1 cellular context compared by ENCODE assay signal in the genomic region with DNA sequence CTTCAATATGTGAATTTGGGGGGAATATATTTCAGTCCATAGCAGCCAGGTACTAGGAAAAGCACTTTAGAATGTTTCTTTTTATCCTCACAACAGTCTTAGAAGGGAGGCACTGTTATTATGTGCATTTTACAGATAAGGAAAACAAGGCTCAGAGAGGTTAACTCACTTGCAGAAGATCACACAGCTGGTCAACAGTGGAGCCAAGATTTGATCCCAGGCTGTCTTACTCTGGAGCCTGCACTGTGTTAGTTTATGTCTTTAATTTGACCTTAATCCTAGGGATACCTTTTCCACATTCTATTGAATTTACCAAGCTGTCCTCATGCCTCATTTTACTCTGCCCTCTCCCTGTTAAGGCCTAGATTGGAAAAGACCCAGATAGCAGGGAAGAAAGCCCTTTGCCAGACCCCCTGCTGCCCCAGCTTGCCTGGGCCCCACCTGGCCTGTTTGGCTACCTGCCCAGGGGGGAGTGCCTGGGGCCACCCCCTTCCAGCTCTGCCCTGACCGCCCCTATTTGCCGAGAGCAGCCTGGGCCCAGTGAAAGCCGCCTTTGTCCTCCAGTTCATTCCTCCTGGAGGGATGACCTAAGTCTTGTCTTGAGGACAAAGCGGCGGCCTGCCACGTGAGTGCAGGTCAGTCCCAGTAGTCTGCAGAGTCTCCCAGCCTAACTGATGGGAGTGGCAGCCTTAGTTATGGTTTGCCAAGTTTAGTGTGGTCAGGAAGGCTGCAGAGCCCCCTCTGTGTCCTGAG.
TF ChIP-seq lines count a peak whose summit lies in the region.

No MANE protein-coding gene starts in this region.

TF ChIP-seq in HepG2, 621 proteins besides CTCF, POLR2A, EP300 and RAD21 (continued from another document):
- 0 out of 2 replicates have a peak, but pooled peaks have one; percentile 38 for TF ChIP-seq HMG20B (CRISPR knock-in tag; conservative IDR thresholded peaks at IDR 0.05)
- TF ChIP-seq, protein P1, sequence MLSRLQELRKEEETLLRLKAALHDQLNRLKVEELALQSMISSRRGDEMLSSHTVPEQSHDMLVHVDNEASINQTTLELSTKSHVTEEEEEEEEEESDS (CRISPR knock-in tag; IDR thresholded peaks at IDR 0.05; ENCODE audit: borderline replicate concordance) = no peak
- TF ChIP-seq SRSF1 (optimal IDR thresholded peaks at IDR 0.05; ENCODE audit: low read depth, low read length) = peak; percentile 91
- 0 out of 2 replicates have a peak, but pooled peaks have one; percentile 27 for TF ChIP-seq ZNF543 (CRISPR knock-in tag; IDR thresholded peaks at IDR 0.05)
- TF ChIP-seq, protein P2, sequence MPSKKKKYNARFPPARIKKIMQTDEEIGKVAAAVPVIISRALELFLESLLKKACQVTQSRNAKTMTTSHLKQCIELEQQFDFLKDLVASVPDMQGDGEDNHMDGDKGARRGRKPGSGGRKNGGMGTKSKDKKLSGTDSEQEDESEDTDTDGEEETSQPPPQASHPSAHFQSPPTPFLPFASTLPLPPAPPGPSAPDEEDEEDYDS (CRISPR knock-in tag; IDR thresholded peaks at IDR 0.05) = peak; percentile 38; the same call in 1 of the 2 replicates
- TF ChIP-seq, protein P3, sequence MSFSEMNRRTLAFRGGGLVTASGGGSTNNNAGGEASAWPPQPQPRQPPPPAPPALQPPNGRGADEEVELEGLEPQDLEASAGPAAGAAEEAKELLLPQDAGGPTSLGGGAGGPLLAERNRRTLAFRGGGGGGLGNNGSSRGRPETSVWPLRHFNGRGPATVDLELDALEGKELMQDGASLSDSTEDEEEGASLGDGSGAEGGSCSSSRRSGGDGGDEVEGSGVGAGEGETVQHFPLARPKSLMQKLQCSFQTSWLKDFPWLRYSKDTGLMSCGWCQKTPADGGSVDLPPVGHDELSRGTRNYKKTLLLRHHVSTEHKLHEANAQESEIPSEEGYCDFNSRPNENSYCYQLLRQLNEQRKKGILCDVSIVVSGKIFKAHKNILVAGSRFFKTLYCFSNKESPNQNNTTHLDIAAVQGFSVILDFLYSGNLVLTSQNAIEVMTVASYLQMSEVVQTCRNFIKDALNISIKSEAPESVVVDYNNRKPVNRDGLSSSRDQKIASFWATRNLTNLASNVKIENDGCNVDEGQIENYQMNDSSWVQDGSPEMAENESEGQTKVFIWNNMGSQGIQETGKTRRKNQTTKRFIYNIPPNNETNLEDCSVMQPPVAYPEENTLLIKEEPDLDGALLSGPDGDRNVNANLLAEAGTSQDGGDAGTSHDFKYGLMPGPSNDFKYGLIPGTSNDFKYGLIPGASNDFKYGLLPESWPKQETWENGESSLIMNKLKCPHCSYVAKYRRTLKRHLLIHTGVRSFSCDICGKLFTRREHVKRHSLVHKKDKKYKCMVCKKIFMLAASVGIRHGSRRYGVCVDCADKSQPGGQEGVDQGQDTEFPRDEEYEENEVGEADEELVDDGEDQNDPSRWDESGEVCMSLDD (CRISPR knock-in tag; IDR thresholded peaks at IDR 0.05; ENCODE audit: borderline replicate concordance) = no peak
- TF ChIP-seq, protein P4, sequence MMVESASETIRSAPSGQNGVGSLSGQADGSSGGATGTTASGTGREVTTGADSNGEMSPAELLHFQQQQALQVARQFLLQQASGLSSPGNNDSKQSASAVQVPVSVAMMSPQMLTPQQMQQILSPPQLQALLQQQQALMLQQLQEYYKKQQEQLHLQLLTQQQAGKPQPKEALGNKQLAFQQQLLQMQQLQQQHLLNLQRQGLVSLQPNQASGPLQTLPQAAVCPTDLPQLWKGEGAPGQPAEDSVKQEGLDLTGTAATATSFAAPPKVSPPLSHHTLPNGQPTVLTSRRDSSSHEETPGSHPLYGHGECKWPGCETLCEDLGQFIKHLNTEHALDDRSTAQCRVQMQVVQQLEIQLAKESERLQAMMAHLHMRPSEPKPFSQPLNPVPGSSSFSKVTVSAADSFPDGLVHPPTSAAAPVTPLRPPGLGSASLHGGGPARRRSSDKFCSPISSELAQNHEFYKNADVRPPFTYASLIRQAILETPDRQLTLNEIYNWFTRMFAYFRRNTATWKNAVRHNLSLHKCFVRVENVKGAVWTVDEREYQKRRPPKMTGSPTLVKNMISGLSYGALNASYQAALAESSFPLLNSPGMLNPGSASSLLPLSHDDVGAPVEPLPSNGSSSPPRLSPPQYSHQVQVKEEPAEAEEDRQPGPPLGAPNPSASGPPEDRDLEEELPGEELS (CRISPR knock-in tag; IDR thresholded peaks at IDR 0.05) = peak; percentile 35; the same call in 1 of the 2 replicates
- TF ChIP-seq ZBTB7B (CRISPR knock-in tag; IDR thresholded peaks at IDR 0.05) = peak; percentile 97
- peak; percentile 66; the same call in 1 of the 2 replicates for TF ChIP-seq HDAC2 (CRISPR knock-in tag; IDR thresholded peaks at IDR 0.05)
- TF ChIP-seq ZNF225 (CRISPR knock-in tag; IDR thresholded peaks at IDR 0.05) = no peak
- TF ChIP-seq, protein P5, sequence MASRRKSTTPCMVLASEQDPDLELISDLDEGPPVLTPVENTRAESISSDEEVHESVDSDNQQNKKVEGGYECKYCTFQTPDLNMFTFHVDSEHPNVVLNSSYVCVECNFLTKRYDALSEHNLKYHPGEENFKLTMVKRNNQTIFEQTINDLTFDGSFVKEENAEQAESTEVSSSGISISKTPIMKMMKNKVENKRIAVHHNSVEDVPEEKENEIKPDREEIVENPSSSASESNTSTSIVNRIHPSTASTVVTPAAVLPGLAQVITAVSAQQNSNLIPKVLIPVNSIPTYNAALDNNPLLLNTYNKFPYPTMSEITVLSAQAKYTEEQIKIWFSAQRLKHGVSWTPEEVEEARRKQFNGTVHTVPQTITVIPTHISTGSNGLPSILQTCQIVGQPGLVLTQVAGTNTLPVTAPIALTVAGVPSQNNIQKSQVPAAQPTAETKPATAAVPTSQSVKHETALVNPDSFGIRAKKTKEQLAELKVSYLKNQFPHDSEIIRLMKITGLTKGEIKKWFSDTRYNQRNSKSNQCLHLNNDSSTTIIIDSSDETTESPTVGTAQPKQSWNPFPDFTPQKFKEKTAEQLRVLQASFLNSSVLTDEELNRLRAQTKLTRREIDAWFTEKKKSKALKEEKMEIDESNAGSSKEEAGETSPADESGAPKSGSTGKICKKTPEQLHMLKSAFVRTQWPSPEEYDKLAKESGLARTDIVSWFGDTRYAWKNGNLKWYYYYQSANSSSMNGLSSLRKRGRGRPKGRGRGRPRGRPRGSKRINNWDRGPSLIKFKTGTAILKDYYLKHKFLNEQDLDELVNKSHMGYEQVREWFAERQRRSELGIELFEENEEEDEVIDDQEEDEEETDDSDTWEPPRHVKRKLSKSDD (CRISPR knock-in tag; IDR thresholded peaks at IDR 0.05; ENCODE audit: low read depth) = no peak
